8 cellular contexts compared by ENCODE assay signal in the genomic region with DNA sequence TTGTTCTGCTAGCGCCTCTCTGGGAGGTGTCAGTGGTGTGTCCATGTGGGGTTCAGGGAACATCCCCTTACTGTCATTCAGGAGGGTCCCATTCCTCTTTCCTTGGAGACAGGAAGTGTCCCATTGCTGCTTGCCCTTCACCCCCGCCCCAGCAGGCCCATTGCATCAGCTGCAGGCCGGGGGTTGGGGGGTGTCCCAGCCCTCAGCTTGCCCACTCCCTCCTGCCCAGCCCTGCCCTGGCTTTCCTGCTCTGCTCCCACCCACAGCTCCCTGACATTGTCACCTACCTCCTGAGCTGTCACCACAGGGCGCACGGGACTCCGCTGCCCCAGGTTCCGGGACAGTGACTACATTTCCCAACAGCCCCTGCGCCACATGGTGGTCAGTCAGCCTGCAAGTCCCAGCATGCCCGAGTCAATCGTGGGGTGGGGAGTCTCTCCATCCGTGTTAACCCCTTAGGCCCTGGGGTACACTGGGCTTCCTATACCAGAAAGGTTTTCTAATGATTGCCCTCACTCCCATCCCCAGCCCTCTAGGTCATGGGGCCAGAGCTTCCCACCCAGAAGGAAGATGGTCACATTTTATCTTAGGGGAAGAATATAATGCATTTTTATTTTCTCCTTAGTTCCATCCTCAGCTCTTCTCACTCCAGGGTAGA. TPM values are rescaled to one million over a fixed set of nuclear protein-coding genes. Genes with fewer than 3 reads are reported as not detected.
DNase-seq lines count a peak whose midpoint lies in the region; ATAC-seq and TF ChIP-seq lines count a peak whose summit lies in the region.

A gene (minus strand): TSS at position 351 of the 658 bp plus-strand sequence. CDS start 745 bp downstream, outside the sequence.

- no peaks in the 10 kb centered on the region for H3K9me3 ChIP-seq in HCT116 (ENCODE audit: control insufficient read depth in 1 of 2, insufficient read depth in 1 of 2, low read depth in 1 of 2, low read length in 2 of 2)
- no peaks in the 10 kb centered on the region for H3K9me3 ChIP-seq in effector memory CD4-positive, alpha-beta T cell (ENCODE audit: control insufficient read depth, low read length)

- H4K20me1 ChIP-seq in HCT116 (ENCODE audit: insufficient read depth), result no peaks in the 10 kb centered on the region

- intact Hi-C loops in HCT116 (cut with micrococcal nuclease), result no loop called here

- H3K9ac ChIP-seq in HCT116 (ENCODE audit: low read length), result peak within 1 kb of the TSS; percentile 57

- H3K4me1 Mint-ChIP-seq in memory B cell, result peaks cover 18% of the 10 kb centered on the region

- POLR2A ChIA-PET in HCT116 (lab: Charles Lee), result interaction anchor here (0.9 kb wide), 1 partner anchor 9 kb away, joined by 3 read pairs; no protein-coding TSS in a partner anchor

- H3K4me3 ChIP-seq in GM08714 (ENCODE audit: low read length) (peak within 1 kb of the TSS; percentile 83), HCT116 (replicated peaks in 1 of 2; ENCODE audit: low read depth in 1 of 2, low read length in 2 of 2) (peak within 1 kb of the TSS; percentile 73 to 77)
- peak within 1 kb of the TSS; percentile 30 for H3K4me3 ChIP-seq in effector memory CD4-positive, alpha-beta T cell (ENCODE audit: insufficient read depth, low read depth, low read length, poor library complexity, severe bottlenecking)

- peak within 1 kb of the TSS; percentile 92 for H3K27ac Mint-ChIP-seq in memory B cell

- TF ChIP-seq POLR2A in HCT116 (IDR thresholded peaks at IDR 0.05; ENCODE audit: borderline replicate concordance, extremely low read depth, insufficient read depth, insufficient read length), result no peak

- H3K4me2 ChIP-seq in HCT116 (ENCODE audit: low read length), result peak within 1 kb of the TSS; percentile 83

- TF ChIP-seq CTCF in HCT116 (IDR thresholded peaks at IDR 0.05 in 2 of 3, conservative IDR thresholded peaks at IDR 0.05 in 1 of 3; ENCODE audit: borderline replicate concordance in 1 of 3, insufficient read depth in 1 of 3, low read depth in 2 of 3, low read length in 2 of 3), result no peak

- no peaks in the 10 kb centered on the region for H3K9me2 ChIP-seq in HCT116 (ENCODE audit: insufficient read depth)

- DNase-seq in HCT116 (ENCODE audit: low read depth, low spot score) (peak; percentile 80), NCI-H460 (ENCODE audit: extremely low read depth, low read depth) (peak; percentile 22), memory B cell (ENCODE audit: low spot score in 2 of 2) (peak; percentile 44 to 60), NCI-H2081 (lab: John Stamatoyannopoulos, UW) (no peak)
- DNase-seq in activated CD8-positive, alpha-beta memory T cell treated with anti-CD3 and anti-CD28 coated beads for 1 hour (ENCODE audit: extremely low read depth in 1 of 2, low read depth in 1 of 2), result peak; percentile 40 to 54
- peak; percentile 9 to 25 (median 24) for DNase-seq in effector memory CD4-positive, alpha-beta T cell
- DNase-seq in stimulated activated CD4-positive, alpha-beta T cell treated with anti-CD3 and anti-CD28 coated beads, TNF-alpha, amount 100 ng/mL, for 48 hours (ENCODE audit: low read depth in 3 of 3), result peak; percentile 45 to 68 (median 65)

- CTCF ChIA-PET in HCT116 (lab: Charles Lee), result no interaction called here

- peak within 1 kb of the TSS; percentile 56 for H3K27ac ChIP-seq in HCT116 (ENCODE audit: low read depth, low read length)
- no peak within 1 kb of the TSS for H3K27ac ChIP-seq in effector memory CD4-positive, alpha-beta T cell (ENCODE audit: insufficient read depth, low read length, poor library complexity, severe bottlenecking)

- no peaks in the 10 kb centered on the region for H3K79me2 ChIP-seq in HCT116 (ENCODE audit: insufficient read depth, low read length)

- BruUV-seq in HCT116 (replicated peaks; lab: Mats Ljungman, UMichigan), result no TSS peak

- H2AFZ ChIP-seq in HCT116 (ENCODE audit: low read depth, low read length, poor library complexity, severe bottlenecking), result no peak within 1 kb of the TSS

- no peaks in the 10 kb centered on the region for H3K9me3 Mint-ChIP-seq in memory B cell

- no peak for TF ChIP-seq RAD21 in HCT116 (IDR thresholded peaks at IDR 0.05; ENCODE audit: low read depth)

- H3K36me3 ChIP-seq in HCT116 (ENCODE audit: control insufficient read depth in 1 of 2, insufficient read depth in 2 of 2, low read length in 2 of 2), result no peaks in the 10 kb centered on the region
- no peaks in the 10 kb centered on the region for H3K36me3 ChIP-seq in effector memory CD4-positive, alpha-beta T cell (ENCODE audit: control insufficient read depth, insufficient read depth, low read length)

- H3K4me3 Mint-ChIP-seq in memory B cell, result peak within 1 kb of the TSS; percentile 99

- peaks cover 3% of the 10 kb centered on the region for H3K36me3 Mint-ChIP-seq in memory B cell

- H3K27me3 ChIP-seq in HCT116 (ENCODE audit: insufficient read depth, low read length), result no peaks in the 10 kb centered on the region
- H3K27me3 ChIP-seq in effector memory CD4-positive, alpha-beta T cell (replicated peaks; ENCODE audit: control insufficient read depth, insufficient read depth, low read length, poor library complexity, severe bottlenecking), result no peaks in the 10 kb centered on the region

- RAD21 ChIA-PET in HCT116 (lab: Charles Lee; ENCODE audit: low non-redundant PET in 1 of 2, low total read pairs in 2 of 2, uncharacterized antibody in 2 of 2, unreplicated experiment in 2 of 2), result no interaction called here

- no peaks in the 10 kb centered on the region for H3K27me3 Mint-ChIP-seq in memory B cell

- ATAC-seq in HCT116 (peak; percentile 98), memory B cell (ENCODE audit: low read depth) (peak; percentile 98)

- H3K4me1 ChIP-seq in HCT116 (ENCODE audit: control insufficient read depth in 1 of 2, insufficient read depth in 2 of 2, low read length in 2 of 2), result peaks cover 9 to 41% of the 10 kb centered on the region in 2 experiments; a peak in 3 of 4 replicates
- no peaks in the 10 kb centered on the region for H3K4me1 ChIP-seq in effector memory CD4-positive, alpha-beta T cell (ENCODE audit: control insufficient read depth, insufficient read depth, low read length, poor library complexity, severe bottlenecking)

TF ChIP-seq in HCT116, 20 proteins besides CTCF, POLR2A, EP300 and RAD21 (continues in another document):
- no peak for TF ChIP-seq EZH2phosphoT487 (IDR thresholded peaks at IDR 0.05; ENCODE audit: borderline replicate concordance)
- TF ChIP-seq CBX3 (IDR thresholded peaks at IDR 0.05; ENCODE audit: low read depth), result peak; percentile 57; the same call in 1 of the 2 replicates
- no peak for TF ChIP-seq ZNF274 (IDR thresholded peaks at IDR 0.05; ENCODE audit: low read depth, low read length)
- TF ChIP-seq JUND (IDR thresholded peaks at IDR 0.05), result no peak
- peak; percentile 73; the same call in 1 of the 2 replicates for TF ChIP-seq SIN3A (IDR thresholded peaks at IDR 0.05; ENCODE audit: low read depth)
- TF ChIP-seq, protein P1, sequence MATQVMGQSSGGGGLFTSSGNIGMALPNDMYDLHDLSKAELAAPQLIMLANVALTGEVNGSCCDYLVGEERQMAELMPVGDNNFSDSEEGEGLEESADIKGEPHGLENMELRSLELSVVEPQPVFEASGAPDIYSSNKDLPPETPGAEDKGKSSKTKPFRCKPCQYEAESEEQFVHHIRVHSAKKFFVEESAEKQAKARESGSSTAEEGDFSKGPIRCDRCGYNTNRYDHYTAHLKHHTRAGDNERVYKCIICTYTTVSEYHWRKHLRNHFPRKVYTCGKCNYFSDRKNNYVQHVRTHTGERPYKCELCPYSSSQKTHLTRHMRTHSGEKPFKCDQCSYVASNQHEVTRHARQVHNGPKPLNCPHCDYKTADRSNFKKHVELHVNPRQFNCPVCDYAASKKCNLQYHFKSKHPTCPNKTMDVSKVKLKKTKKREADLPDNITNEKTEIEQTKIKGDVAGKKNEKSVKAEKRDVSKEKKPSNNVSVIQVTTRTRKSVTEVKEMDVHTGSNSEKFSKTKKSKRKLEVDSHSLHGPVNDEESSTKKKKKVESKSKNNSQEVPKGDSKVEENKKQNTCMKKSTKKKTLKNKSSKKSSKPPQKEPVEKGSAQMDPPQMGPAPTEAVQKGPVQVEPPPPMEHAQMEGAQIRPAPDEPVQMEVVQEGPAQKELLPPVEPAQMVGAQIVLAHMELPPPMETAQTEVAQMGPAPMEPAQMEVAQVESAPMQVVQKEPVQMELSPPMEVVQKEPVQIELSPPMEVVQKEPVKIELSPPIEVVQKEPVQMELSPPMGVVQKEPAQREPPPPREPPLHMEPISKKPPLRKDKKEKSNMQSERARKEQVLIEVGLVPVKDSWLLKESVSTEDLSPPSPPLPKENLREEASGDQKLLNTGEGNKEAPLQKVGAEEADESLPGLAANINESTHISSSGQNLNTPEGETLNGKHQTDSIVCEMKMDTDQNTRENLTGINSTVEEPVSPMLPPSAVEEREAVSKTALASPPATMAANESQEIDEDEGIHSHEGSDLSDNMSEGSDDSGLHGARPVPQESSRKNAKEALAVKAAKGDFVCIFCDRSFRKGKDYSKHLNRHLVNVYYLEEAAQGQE (IDR thresholded peaks at IDR 0.05; ENCODE audit: low read depth), result no peak
- no peak for TF ChIP-seq EGR1 (IDR thresholded peaks at IDR 0.05; ENCODE audit: low read depth)
- TF ChIP-seq EZH2 (IDR thresholded peaks at IDR 0.05), result no peak
- TF ChIP-seq TCF7L2 (IDR thresholded peaks at IDR 0.05; ENCODE audit: borderline replicate concordance, extremely low read depth, insufficient read depth, insufficient read length), result no peak
- TF ChIP-seq, protein P2, sequence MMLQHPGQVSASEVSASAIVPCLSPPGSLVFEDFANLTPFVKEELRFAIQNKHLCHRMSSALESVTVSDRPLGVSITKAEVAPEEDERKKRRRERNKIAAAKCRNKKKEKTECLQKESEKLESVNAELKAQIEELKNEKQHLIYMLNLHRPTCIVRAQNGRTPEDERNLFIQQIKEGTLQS (IDR thresholded peaks at IDR 0.05), result no peak
- TF ChIP-seq ZFX (IDR thresholded peaks at IDR 0.05), result peak; percentile 52; the same call in 1 of the 2 replicates
- TF ChIP-seq CEBPB (IDR thresholded peaks at IDR 0.05; ENCODE audit: low read depth), result no peak

RNA-seq across cellular contexts. Expression of the gene that starts here (rescaled TPM):
- total RNA-seq in HCT116 (2021; ENCODE audit: unreplicated experiment), result 20.8 TPM
- polyA plus RNA-seq in HCT116 (2012), result 12.0 and 14.9 TPM in 2 replicates
- total RNA-seq in NCI-H460 (2014; rRNA removed; shearing (Covaris generic)), result 5.0 and 5.6 TPM in 2 replicates
- 4.2 and 6.6 TPM in 2 replicates for polyA plus RNA-seq in NCI-H460 (2014; cell fraction: nucleus; rRNA removed)

Comparison
In these comparisons a context has a peak if more than half of its experiments do, and no peak if none do; other contexts are left out.
1. H3K4me3 ChIP-seq: peak in every context shown above with its lines; median percentile 83 in GM08714; 75 in HCT116; 30 in effector memory CD4-positive, alpha-beta T cell.
2. DNase-seq: peak in HCT116 (single experiment), NCI-H460 (single experiment), activated CD8-positive, alpha-beta memory T cell treated with anti-CD3 and anti-CD28 coated beads for 1 hour (2 of 2), effector memory CD4-positive, alpha-beta T cell (3 of 3), memory B cell (2 of 2) and stimulated activated CD4-positive, alpha-beta T cell treated with anti-CD3 and anti-CD28 coated beads, TNF-alpha, amount 100 ng/mL, for 48 hours (3 of 3); none in NCI-H2081 (0 of 2).